Comparison of ENCODE assay signal across 8 cellular contexts in genomic region chr19:48362716-48363499, GRCh38. TPM values are rescaled to one million over a fixed set of nuclear protein-coding genes. Genes with fewer than 3 reads are reported as not detected.
DNase-seq lines count a peak whose midpoint lies in the region; ATAC-seq and TF ChIP-seq lines count a peak whose summit lies in the region.

No MANE protein-coding gene starts in this region.

- H3K4me1 ChIP-seq in BE2C = no peaks in the 10 kb centered on the region

- H3K27me3 ChIP-seq in BE2C = no peaks in the 10 kb centered on the region

- no peak for TF ChIP-seq CTCF in BE2C (IDR thresholded peaks at IDR 0.05; ENCODE audit: low read depth, low read length)

- H3K9me3 ChIP-seq in BE2C = peaks cover 5% of the 10 kb centered on the region; the same call in 1 of the 2 replicates

- ATAC-seq in HG03520 (IDR thresholded peaks at IDR 0.05; ENCODE audit: unreplicated experiment) = peak; percentile 51

- peak overlapping the region; percentile 79 for H3K4me3 ChIP-seq in BE2C (ENCODE audit: low read depth, low read length)

- DNase-seq in BE2C (peak; percentile 97), GM19240 (ENCODE audit: insufficient read length, low spot score) (peak; percentile 89), NCI-H526 treated with DMSO at 0.1 percent for 48 hours (lab: John Stamatoyannopoulos, UW) (peak; percentile 90), dedifferentiated amniotic fluid mesenchymal stem cell (ENCODE audit: extremely low spot score) (peak; percentile 89), left kidney (ENCODE audit: low read depth, low spot score) (peak; percentile 99)
- DNase-seq in activated CD4-positive, alpha-beta T cell treated with anti-CD3 and anti-CD28 coated beads, Interleukin-2, amount 50 U/mL, for 24 hours (ENCODE audit: low read depth in 1 of 2, low spot score in 1 of 2) = peak; percentile 61 to 85
- DNase-seq in stimulated activated CD4-positive, alpha-beta T cell treated with anti-CD3 and anti-CD28 coated beads, Interleukin-1b, Interleukin-23, amount 100 ng/mL, for 48 hours = peak; percentile 91

- H3K36me3 ChIP-seq in BE2C = no peaks in the 10 kb centered on the region

RNA-seq across cellular contexts. Expression of gene TMEM143, which starts 0.8 kb away (rescaled TPM):
- polyA plus RNA-seq in BE2C (2012; ENCODE audit: insufficient read depth, insufficient read length, low read depth) = 3.1 TPM

RNA-seq across cellular contexts. Expression of gene SYNGR4, which starts 1.3 kb away (rescaled TPM):
- polyA plus RNA-seq in BE2C (2012; ENCODE audit: insufficient read depth, insufficient read length, low read depth) = 1.7 TPM

RNA-seq across cellular contexts. Expression of gene KDELR1, which starts 28.4 kb away (rescaled TPM):
- 63.3 TPM for polyA plus RNA-seq in BE2C (2012; ENCODE audit: insufficient read depth, insufficient read length, low read depth)

RNA-seq across cellular contexts. Expression of gene GRIN2D, which starts 30.6 kb away (rescaled TPM):
- polyA plus RNA-seq in BE2C (2012; ENCODE audit: insufficient read depth, insufficient read length, low read depth) = 0.31 TPM

RNA-seq across cellular contexts. Expression of gene EMP3, which starts 37.6 kb away (rescaled TPM):
- 32.6 TPM for polyA plus RNA-seq in BE2C (2012; ENCODE audit: insufficient read depth, insufficient read length, low read depth)

Comparison
In these comparisons a context has a peak if more than half of its experiments do, and no peak if none do; other contexts are left out.
1. Peak in every context shown above with its lines: DNase-seq, ATAC-seq and H3K4me3 ChIP-seq.